Comparison of ENCODE assay signal across 19 cellular contexts in the genomic region with DNA sequence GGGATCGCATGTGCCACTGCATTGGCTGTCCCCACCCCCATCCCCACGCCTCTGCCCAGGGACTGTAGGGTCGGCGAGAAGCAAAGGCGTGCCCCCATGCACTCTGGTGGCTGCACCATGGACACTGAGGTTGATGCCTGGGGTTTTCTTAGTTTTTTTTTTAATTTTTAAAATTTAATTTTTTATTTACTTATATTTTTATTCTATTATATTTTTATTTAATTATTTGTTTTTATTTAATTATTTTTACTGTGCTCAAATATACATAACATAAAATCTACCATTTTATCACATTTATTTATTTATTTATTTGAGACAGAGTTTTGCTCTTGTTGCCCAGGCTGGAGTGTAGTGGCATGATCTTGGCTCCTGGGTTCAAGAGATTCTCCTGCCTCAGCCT. TPM values are rescaled to one million over a fixed set of nuclear protein-coding genes. Genes with fewer than 3 reads are reported as not detected.
DNase-seq lines count a peak whose midpoint lies in the region; ATAC-seq and TF ChIP-seq lines count a peak whose summit lies in the region.
"Had no signal": no experiment of that assay in that cellular context is flagged by ENCODE, and none has a peak within 500 bp of the region (broad histone marks: within the 10 kb centered on the region; RNA-seq: fewer than 3 reads in every experiment).

No MANE protein-coding gene starts in this region.

- no peak for ATAC-seq in WTC11
- ATAC-seq: A549 had no signal

- 0 out of 2 replicates have a peak, but pooled peaks cover 4% of the 10 kb centered on the region for H3K4me1 Mint-ChIP-seq in WTC11
- peaks cover 10% of the 10 kb centered on the region for H3K4me1 Mint-ChIP-seq in activated CD4-positive, alpha-beta memory T cell treated with anti-CD3 and anti-CD28 coated beads for 36 hours (ENCODE audit: low read depth)
- H3K4me1 Mint-ChIP-seq: CD8-positive, alpha-beta memory T cell had no signal

- intact Hi-C loops in activated CD4-positive, alpha-beta memory T cell treated with anti-CD3 and anti-CD28 coated beads for 36 hours (cut with micrococcal nuclease): no loop called here

- no peak overlapping the region for H3K23ac ChIP-seq in mesenchymal stem cell (ENCODE audit: low read length in 2 of 2)

- H2AK5ac ChIP-seq in mesenchymal stem cell (ENCODE audit: low read length, severe bottlenecking): no peak overlapping the region

- no peaks in the 10 kb centered on the region for H3K27me3 Mint-ChIP-seq in WTC11 (ENCODE audit: low read depth)
- H3K27me3 Mint-ChIP-seq in activated CD4-positive, alpha-beta memory T cell treated with anti-CD3 and anti-CD28 coated beads for 36 hours: no peaks in the 10 kb centered on the region
- H3K27me3 Mint-ChIP-seq: CD4-positive, alpha-beta memory T cell; CD4-positive, CD25-positive, alpha-beta regulatory T cell; CD8-positive, alpha-beta memory T cell had no signal

- H3K4me1 ChIP-seq in mesenchymal stem cell (ENCODE audit: control insufficient read depth, insufficient read depth, low read depth, low read length): peaks cover 8% of the 10 kb centered on the region
- H3K4me1 ChIP-seq: BE2C, Caco-2 had no signal

- peaks cover 16% of the 10 kb centered on the region for H3K9me3 Mint-ChIP-seq in WTC11
- H3K9me3 Mint-ChIP-seq in activated CD4-positive, alpha-beta memory T cell treated with anti-CD3 and anti-CD28 coated beads for 36 hours: peaks cover 5% of the 10 kb centered on the region
- H3K9me3 Mint-ChIP-seq: CD4-positive, CD25-positive, alpha-beta regulatory T cell had no signal

- H3K4me3 Mint-ChIP-seq in WTC11: no peak overlapping the region
- no peak overlapping the region for H3K4me3 Mint-ChIP-seq in activated CD4-positive, alpha-beta memory T cell treated with anti-CD3 and anti-CD28 coated beads for 36 hours
- H3K4me3 Mint-ChIP-seq: CD14-positive monocyte; CD4-positive, alpha-beta memory T cell; CD4-positive, CD25-positive, alpha-beta regulatory T cell; CD8-positive, alpha-beta memory T cell had no signal

- POLR2A ChIA-PET in AG04450 (lab: Yijun Ruan, JAX) (no interaction called here), WTC11 (lab: Charles Lee) (no interaction called here)
- POLR2A ChIA-PET in activated CD4-positive, alpha-beta memory T cell treated with anti-CD3 and anti-CD28 coated beads for 36 hours (lab: Charles Lee): no interaction called here

- H3K36me3 Mint-ChIP-seq in WTC11: peaks cover 12% of the 10 kb centered on the region; the same call in 1 of the 2 replicates
- H3K36me3 Mint-ChIP-seq in activated CD4-positive, alpha-beta memory T cell treated with anti-CD3 and anti-CD28 coated beads for 36 hours: no peaks in the 10 kb centered on the region
- H3K36me3 Mint-ChIP-seq: CD4-positive, alpha-beta memory T cell; CD4-positive, CD25-positive, alpha-beta regulatory T cell had no signal

- H3K79me1 ChIP-seq in mesenchymal stem cell (replicated peaks; ENCODE audit: low read length, poor library complexity, severe bottlenecking): no peaks in the 10 kb centered on the region

- no peaks in the 10 kb centered on the region for H3K36me3 ChIP-seq in mesenchymal stem cell (ENCODE audit: control insufficient read depth in 1 of 2, insufficient read depth in 2 of 2, low read depth in 1 of 2, low read length in 2 of 2)
- H3K36me3 ChIP-seq: BE2C, BLaER1 had no signal

- 100% methylated on average over 2 of the region's 5 CpGs for WGBS in mesenchymal stem cell

- H3K27ac Mint-ChIP-seq in WTC11: no peak overlapping the region
- H3K27ac Mint-ChIP-seq in activated CD4-positive, alpha-beta memory T cell treated with anti-CD3 and anti-CD28 coated beads for 36 hours: no peak overlapping the region
- H3K27ac Mint-ChIP-seq: CD4-positive, alpha-beta memory T cell; CD4-positive, CD25-positive, alpha-beta regulatory T cell; CD8-positive, alpha-beta memory T cell had no signal

- CTCF ChIA-PET in AG04450 (lab: Charles Lee) (no interaction called here), WTC11 (lab: Charles Lee) (no interaction called here)
- CTCF ChIA-PET in activated CD4-positive, alpha-beta memory T cell treated with anti-CD3 and anti-CD28 coated beads for 36 hours (lab: Charles Lee): interaction anchor here (1.1 kb wide), 1 partner anchor 51 kb away, joined by 3 read pairs; no protein-coding TSS in a partner anchor

- no peak overlapping the region for H3K14ac ChIP-seq in mesenchymal stem cell (ENCODE audit: low read length in 2 of 2)

- H3K27me3 ChIP-seq in AG04450 (ENCODE audit: control insufficient read depth, insufficient read depth, low read length) (no peaks in the 10 kb centered on the region), mesenchymal stem cell (ENCODE audit: control insufficient read depth in 1 of 2, insufficient read depth in 1 of 2, low read length in 2 of 2) (no peaks in the 10 kb centered on the region)
- H3K27me3 ChIP-seq: BE2C, BLaER1 had no signal

- H3K18ac ChIP-seq in mesenchymal stem cell (ENCODE audit: low read depth in 1 of 2, low read length in 2 of 2): no peak overlapping the region

- no peak overlapping the region for H2AFZ ChIP-seq in mesenchymal stem cell (ENCODE audit: low read depth, low read length)

- H3K9me3 ChIP-seq in AG04450 (ENCODE audit: control insufficient read depth, insufficient read depth, low read length) (peaks cover 16% of the 10 kb centered on the region), mesenchymal stem cell (ENCODE audit: control insufficient read depth, low read length) (no peaks in the 10 kb centered on the region)
- H3K9me3 ChIP-seq: A549, Caco-2 had no signal

- H2BK12ac ChIP-seq in mesenchymal stem cell (ENCODE audit: low read length in 2 of 2): peak overlapping the region in 1 of 2 experiments; percentile 11

- DNase-seq in AG04450 (ENCODE audit: low read depth, low spot score) (no peak), WTC11 (ENCODE audit: low spot score) (no peak), mesenchymal stem cell (no peak), iPS-NIHi7 (ENCODE audit: extremely low spot score) (no peak), COLO668 (lab: John Stamatoyannopoulos, UW; ENCODE audit: unreplicated experiment) (no peak)
- DNase-seq in activated CD4-positive, alpha-beta memory T cell treated with anti-CD3 and anti-CD28 coated beads for 36 hours: no peak
- DNase-seq: BE2C; C1 segment of cervical spinal cord; Caco-2; Calu3; CD4-positive, alpha-beta memory T cell; CD4-positive, CD25-positive, alpha-beta regulatory T cell; CD8-positive, alpha-beta memory T cell; DMS79 treated with DMSO at 0.1 percent for 48 hours; GDM1 had no signal

- no peak overlapping the region for H2BK5ac ChIP-seq in mesenchymal stem cell (ENCODE audit: low read depth, low read length, poor library complexity, severe bottlenecking)

- H3K27ac ChIP-seq in AG04450 (ENCODE audit: low read depth, low read length) (peak overlapping the region; percentile 2), mesenchymal stem cell (ENCODE audit: low read length, poor library complexity, severe bottlenecking) (no peak overlapping the region)
- H3K27ac ChIP-seq: 22Rv1, BLaER1 had no signal

- H3K9ac ChIP-seq in mesenchymal stem cell (ENCODE audit: low read length): no peak overlapping the region
- H3K9ac ChIP-seq: BLaER1 had no signal

- peak overlapping the region; percentile 70 for H2BK15ac ChIP-seq in mesenchymal stem cell (ENCODE audit: low read depth, poor library complexity, severe bottlenecking)

- no peak overlapping the region for H3K4me2 ChIP-seq in mesenchymal stem cell (ENCODE audit: low read length, poor library complexity, severe bottlenecking)
- H3K4me2 ChIP-seq: A549, BLaER1 had no signal

- H3K4me3 ChIP-seq in AG04450 (ENCODE audit: low read depth, low read length): no peak overlapping the region
- no peak overlapping the region for H3K4me3 ChIP-seq in mesenchymal stem cell (ENCODE audit: insufficient read depth in 1 of 2, low read depth in 1 of 2, low read length in 2 of 2)
- H3K4me3 ChIP-seq: A549, BLaER1 had no signal

- TF ChIP-seq CTCF in AG04450 (IDR thresholded peaks at IDR 0.05; ENCODE audit: low read depth, low read length) (no peak), WTC11 (IDR thresholded peaks at IDR 0.05) (no peak)

- H2BK120ac ChIP-seq in mesenchymal stem cell (ENCODE audit: low read depth, low read length): no peak overlapping the region

- H3K4ac ChIP-seq in mesenchymal stem cell (ENCODE audit: low read depth in 1 of 2, low read length in 2 of 2): no peak overlapping the region

- no peak overlapping the region for H4K8ac ChIP-seq in mesenchymal stem cell (ENCODE audit: low read length)

- H4K91ac ChIP-seq in mesenchymal stem cell (ENCODE audit: low read length): peak overlapping the region; percentile 0

TF ChIP-seq in WTC11, 78 proteins besides CTCF, POLR2A, EP300 and RAD21:
- TF ChIP-seq TEAD1 (CRISPR knock-in tag; IDR thresholded peaks at IDR 0.05): no peak
- peak; percentile 94 for TF ChIP-seq HMGA2 (CRISPR knock-in tag; IDR thresholded peaks at IDR 0.05)

RNA-seq across cellular contexts. Expression of gene SOCS3, which starts 57.4 kb away (rescaled TPM):
- 15.3 and 21.0 TPM in 2 replicates for polyA plus RNA-seq in AG04450 (2011; rRNA removed)
- 40.1 and 42.9 TPM in 2 replicates for polyA minus RNA-seq in AG04450 (2011; rRNA and poly(A)+ RNA removed)
- 23.8 to 24.6 TPM (median 24.2 TPM) in 3 replicates for total RNA-seq in WTC11 (2021)
- 64.5 TPM for polyA plus RNA-seq in mesenchymal stem cell (2013, experiment 1 of 2)
- polyA plus RNA-seq in mesenchymal stem cell (2013, experiment 2 of 2): 62.3 TPM
- 100 to 1,000 TPM; 162 to 167 TPM for total RNA-seq in activated CD4-positive, alpha-beta memory T cell treated with anti-CD3 and anti-CD28 coated beads for 36 hours
